In the genomic region with DNA sequence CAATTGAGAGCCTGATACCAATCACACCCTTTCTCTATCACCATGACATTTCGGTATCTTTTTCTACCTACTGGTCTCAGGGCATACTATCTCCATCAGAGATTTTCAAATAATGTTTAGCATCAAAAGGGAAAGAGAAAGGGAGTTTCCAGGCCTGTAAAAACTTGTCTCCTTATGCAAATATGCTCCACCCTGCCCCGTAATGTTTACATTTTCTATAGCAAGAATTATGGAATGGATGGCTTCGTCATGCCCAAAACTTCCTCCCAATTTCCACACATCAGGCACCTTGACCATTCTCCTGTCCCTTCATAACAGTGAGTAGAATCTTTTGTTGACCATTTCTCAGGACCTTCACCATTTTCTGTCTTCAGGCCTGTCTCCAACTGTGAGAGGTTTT, we compare ENCODE assay signal across 25 cellular contexts. TPM values are rescaled to one million over a fixed set of nuclear protein-coding genes. Genes with fewer than 3 reads are reported as not detected.
DNase-seq lines count a peak whose midpoint lies in the region; ATAC-seq and TF ChIP-seq lines count a peak whose summit lies in the region.
"Had no signal": no experiment of that assay in that cellular context is flagged by ENCODE, and none has a peak within 500 bp of the region (broad histone marks: within the 10 kb centered on the region; RNA-seq: fewer than 3 reads in every experiment).

No MANE protein-coding gene starts in this region.

- no peak overlapping the region for H3K27ac ChIP-seq in breast epithelium
- H3K27ac ChIP-seq in esophagus (ENCODE audit: low read depth in 2 of 2, low read length in 1 of 2) = peak overlapping the region; percentile 26 to 29
- no peak overlapping the region for H3K27ac ChIP-seq in GM23248
- no peak overlapping the region for H3K27ac ChIP-seq in gastroesophageal sphincter
- H3K27ac ChIP-seq: BLaER1 treated with 17β-estradiol and CSF1 and Interleukin-3, amounts not matched to agents 10 nM and 100 nM; HL-60; KMS-11 had no signal

- H3K27me3 Mint-ChIP-seq in MCF 10A (ENCODE audit: insufficient read depth, unreplicated experiment) (no peaks in the 10 kb centered on the region), activated B cell treated with CpG ODN at 0.5 μM for 24 hours (peaks cover 9% of the 10 kb centered on the region), HFFc6 (ENCODE audit: insufficient read depth) (peaks cover 5% of the 10 kb centered on the region)
- H3K27me3 Mint-ChIP-seq: CD4-positive, alpha-beta memory T cell had no signal

- ATAC-seq in activated B cell treated with CpG ODN at 0.5 μM for 24 hours (ENCODE audit: low read depth) = no peak
- ATAC-seq in gastroesophageal sphincter = no peak
- ATAC-seq: SK-N-SH treated with all-trans-retinoic acid at 6 μM for 48 hours, T-cell had no signal

- no peak for TF ChIP-seq POLR2A in breast epithelium (IDR thresholded peaks at IDR 0.05)
- no peak for TF ChIP-seq POLR2A in gastroesophageal sphincter (IDR thresholded peaks at IDR 0.05)

- intact Hi-C loops in MCF 10A (cut with micrococcal nuclease) (no loop called here), breast epithelium (cut with DNase I; ENCODE audit: low total_unique reads) (no loop called here), activated B cell treated with CpG ODN at 0.5 μM for 24 hours (cut with micrococcal nuclease) (loop anchor here (10.0 kb wide), 2 partner anchors 191 to 269 kb away; partner anchors contain the start of genes COX11, MMD and STXBP4)

- H3F3A ChIP-seq in GM23248 (ENCODE audit: insufficient read depth) = peaks cover 8% of the 10 kb centered on the region; the same call in 1 of the 2 replicates

- DNase-seq in MCF 10A (ENCODE audit: unreplicated experiment) (peak; percentile 52), breast epithelium (ENCODE audit: low spot score in 2 of 2) (no peak), activated B cell treated with CpG ODN at 0.5 μM for 24 hours (no peak), GM23248 (no peak), NK-92 (lab: John Stamatoyannopoulos, UW; ENCODE audit: unreplicated experiment) (no peak), HFFc6 (no peak)
- DNase-seq: 8988T; Caco-2; CD4-positive, alpha-beta memory T cell; DMS 273 treated with DMSO at 0.1 percent for 48 hours; DND-41; H7; NCI-H1105; NCI-H146; NCI-H2029 treated with DMSO at 0.1 percent for 48 hours; NCI-H2171; NCI-H345; NCI-H524 treated with DMSO at 0.1 percent for 48 hours; T-cell had no signal

- no peak for TF ChIP-seq EP300 in gastroesophageal sphincter (IDR thresholded peaks at IDR 0.05)

- H3K36me3 ChIP-seq in breast epithelium (no peaks in the 10 kb centered on the region), esophagus (ENCODE audit: control insufficient read depth in 2 of 2, insufficient read depth in 2 of 2, low read length in 1 of 2) (no peaks in the 10 kb centered on the region), GM23248 (ENCODE audit: low read depth) (no peaks in the 10 kb centered on the region), gastroesophageal sphincter (no peaks in the 10 kb centered on the region)
- H3K36me3 ChIP-seq: BLaER1 treated with 17β-estradiol and CSF1 and Interleukin-3, amounts not matched to agents 10 nM and 100 nM had no signal

- H3K4me3 Mint-ChIP-seq in MCF 10A (ENCODE audit: unreplicated experiment) (no peak overlapping the region), activated B cell treated with CpG ODN at 0.5 μM for 24 hours (no peak overlapping the region), HFFc6 (no peak overlapping the region)
- H3K4me3 Mint-ChIP-seq: T-cell had no signal

- no peaks in the 10 kb centered on the region for H3K9me3 Mint-ChIP-seq in MCF 10A (ENCODE audit: unreplicated experiment)
- peaks cover 3% of the 10 kb centered on the region for H3K9me3 Mint-ChIP-seq in activated B cell treated with CpG ODN at 0.5 μM for 24 hours
- H3K9me3 Mint-ChIP-seq in HFFc6 = no peaks in the 10 kb centered on the region

- CTCF ChIA-PET in MCF 10A (lab: Yijun Ruan, JAX) = interaction anchor here (0.6 kb wide), 1 partner anchor 50 kb away, joined by 3 read pairs; no protein-coding TSS in a partner anchor
- CTCF ChIA-PET in activated B cell treated with CpG ODN at 0.5 μM for 24 hours (lab: Charles Lee) = no interaction called here

- H3K79me2 ChIP-seq in GM23248 (ENCODE audit: insufficient read depth) = no peaks in the 10 kb centered on the region

- POLR2A ChIA-PET in MCF 10A (lab: Yijun Ruan, JAX) = interaction anchor here (1.0 kb wide), 1 partner anchor 55 kb away, joined by 3 read pairs; no protein-coding TSS in a partner anchor
- POLR2A ChIA-PET in activated B cell treated with CpG ODN at 0.5 μM for 24 hours (lab: Charles Lee) = no interaction called here

- no peaks in the 10 kb centered on the region for H4K20me1 ChIP-seq in GM23248 (ENCODE audit: insufficient read depth)
- H4K20me1 ChIP-seq: BLaER1 treated with 17β-estradiol and CSF1 and Interleukin-3, amounts not matched to agents 10 nM and 100 nM had no signal

- H3K9me2 ChIP-seq in GM23248 (ENCODE audit: insufficient read depth) = no peaks in the 10 kb centered on the region

- TF ChIP-seq CTCF in MCF 10A (IDR thresholded peaks at IDR 0.05; ENCODE audit: unreplicated experiment) = no peak
- no peak for TF ChIP-seq CTCF in breast epithelium (IDR thresholded peaks at IDR 0.05)
- TF ChIP-seq CTCF in activated B cell treated with CpG ODN at 0.5 μM for 24 hours (IDR thresholded peaks at IDR 0.05) = no peak
- no peak for TF ChIP-seq CTCF in gastroesophageal sphincter (IDR thresholded peaks at IDR 0.05)
- TF ChIP-seq CTCF in HFFc6 (IDR thresholded peaks at IDR 0.05) = no peak

- H3K4me1 ChIP-seq in breast epithelium = no peaks in the 10 kb centered on the region
- no peaks in the 10 kb centered on the region for H3K4me1 ChIP-seq in esophagus (ENCODE audit: control insufficient read depth in 2 of 2, insufficient read depth in 2 of 2, low read length in 1 of 2)
- H3K4me1 ChIP-seq in GM23248 (ENCODE audit: insufficient read depth) = peaks cover 11% of the 10 kb centered on the region; the same call in 1 of the 2 replicates
- H3K4me1 ChIP-seq in gastroesophageal sphincter = peaks cover 0 to 16% (median 6%) of the 10 kb centered on the region in 3 donors
- H3K4me1 ChIP-seq: Caco-2 had no signal

- in situ Hi-C loops in GM23248 (cut with MboI) = no loop called here

- peak overlapping the region; percentile 8 for H3K27ac Mint-ChIP-seq in MCF 10A (ENCODE audit: low read depth, unreplicated experiment)
- H3K27ac Mint-ChIP-seq in activated B cell treated with CpG ODN at 0.5 μM for 24 hours = peak overlapping the region; percentile 27
- H3K27ac Mint-ChIP-seq in HFFc6 = no peak overlapping the region

- no peaks in the 10 kb centered on the region for H3K27me3 ChIP-seq in breast epithelium
- H3K27me3 ChIP-seq in esophagus (ENCODE audit: control insufficient read depth in 1 of 2, insufficient read depth in 2 of 2, low read length in 2 of 2) = no peaks in the 10 kb centered on the region
- peaks cover 10% of the 10 kb centered on the region; the same call in 1 of the 2 replicates for H3K27me3 ChIP-seq in GM23248 (replicated peaks; ENCODE audit: insufficient read depth)
- no peaks in the 10 kb centered on the region for H3K27me3 ChIP-seq in gastroesophageal sphincter

- H3K36me3 Mint-ChIP-seq in MCF 10A (ENCODE audit: insufficient read depth, unreplicated experiment) (no peaks in the 10 kb centered on the region), activated B cell treated with CpG ODN at 0.5 μM for 24 hours (ENCODE audit: low read depth) (no peaks in the 10 kb centered on the region), HFFc6 (ENCODE audit: low read depth) (no peaks in the 10 kb centered on the region)
- H3K36me3 Mint-ChIP-seq: CD4-positive, alpha-beta memory T cell; T-cell had no signal

- no peak overlapping the region for H2AFZ ChIP-seq in GM23248

- no peaks in the 10 kb centered on the region for H3K9me3 ChIP-seq in breast epithelium
- no peaks in the 10 kb centered on the region for H3K9me3 ChIP-seq in esophagus (ENCODE audit: control insufficient read depth in 2 of 2, insufficient read depth in 1 of 2, low read depth in 1 of 2, low read length in 1 of 2)
- H3K9me3 ChIP-seq in GM23248 (ENCODE audit: low read depth) = no peaks in the 10 kb centered on the region
- no peaks in the 10 kb centered on the region for H3K9me3 ChIP-seq in gastroesophageal sphincter
- H3K9me3 ChIP-seq: Caco-2 had no signal

- 54 to 64% methylated on average over 3 of the region's 3 CpGs for WGBS in esophagus, 2 donors
- WGBS in GM23248 (ENCODE audit: low coverage in 1 of 2, low lambda C conversion rate in 2 of 2, missing lambda C conversion rate in 2 of 2), 2 experiments = 66 to 69% methylated on average over 3 of the region's 3 CpGs
- 86 to 100% methylated on average over 3 of the region's 3 CpGs for WGBS in gastroesophageal sphincter (ENCODE audit: low coverage in 1 of 2), 2 donors

- no peak overlapping the region for H3K4me2 ChIP-seq in GM23248 (ENCODE audit: unreplicated experiment)
- H3K4me2 ChIP-seq: BLaER1 treated with 17β-estradiol and CSF1 and Interleukin-3, amounts not matched to agents 10 nM and 100 nM; KMS-11 had no signal

- H3K4me3 ChIP-seq in breast epithelium = no peak overlapping the region
- H3K4me3 ChIP-seq in esophagus (ENCODE audit: low read depth in 1 of 2, low read length in 2 of 2) = no peak overlapping the region
- no peak overlapping the region for H3K4me3 ChIP-seq in GM23248
- H3K4me3 ChIP-seq in gastroesophageal sphincter = no peak overlapping the region
- H3K4me3 ChIP-seq: BLaER1 treated with 17β-estradiol and CSF1 and Interleukin-3, amounts not matched to agents 10 nM and 100 nM had no signal

- H3K4me1 Mint-ChIP-seq in MCF 10A (ENCODE audit: insufficient read depth, unreplicated experiment) (peaks cover 12% of the 10 kb centered on the region), activated B cell treated with CpG ODN at 0.5 μM for 24 hours (peaks cover 27% of the 10 kb centered on the region), HFFc6 (ENCODE audit: low read depth) (peaks cover 13% of the 10 kb centered on the region)

- no TSS peak for BruUV-seq in MCF 10A (replicated peaks; lab: Mats Ljungman, UMichigan)

- H3K9ac ChIP-seq in GM23248 = no peak overlapping the region
- H3K9ac ChIP-seq: BLaER1 treated with 17β-estradiol and CSF1 and Interleukin-3, amounts not matched to agents 10 nM and 100 nM; KMS-11 had no signal

RNA-seq across cellular contexts. Expression of gene HLF, which starts 30.9 kb away (rescaled TPM):
- 0.23 and 0.66 TPM in 2 replicates for total RNA-seq in MCF 10A (2022)
- total RNA-seq in breast epithelium = 10 to 100 TPM; 11.8 to 21.4 (median 13.4) TPM
- 0.10 and 0.69 TPM in 2 replicates for total RNA-seq in activated B cell treated with CpG ODN at 0.5 μM for 24 hours
- polyA plus RNA-seq in esophagus = 10 to 100 TPM in 1 of 2 donors, 1 to 10 TPM in 1; 6.4 to 12.7 TPM
- total RNA-seq in GM23248 (2014; rRNA removed; shearing (Covaris generic)) = not detected in 2 replicates
- 0.09 TPM in 1 of 2 replicates, not detected in the other for polyA plus RNA-seq in GM23248 (2016; fragmentation: Nextera tagmentation; extraction: Ambion mirVana)
- 100 to 1,000 TPM in 3 of 4 donors, 10 to 100 TPM in 1; 59.4 to 186 (median 126) TPM for total RNA-seq in gastroesophageal sphincter
- total RNA-seq in HFFc6 (2021; fragmentation: NEBNext Ultra II Directional; extraction: Animal tissue kit (Norgen Biotek cat#: 25700)) = not detected

Comparison
In these comparisons a context has a peak if more than half of its experiments do, and no peak if none do; other contexts are left out.
1. H3K27ac ChIP-seq: peak in esophagus (2 of 2); none in breast epithelium (0 of 2), GM23248 (single experiment) and gastroesophageal sphincter (0 of 4).